27 cellular contexts compared by ENCODE assay signal in genomic region chr15:25886498-25887140, GRCh38. TPM values are rescaled to one million over a fixed set of nuclear protein-coding genes. Genes with fewer than 3 reads are reported as not detected.
A peak's percentile ranks its signal among the peaks of the same experiment; 100 is the strongest.
DNase-seq lines count a peak whose midpoint lies in the region; ATAC-seq and TF ChIP-seq lines count a peak whose summit lies in the region.
"Had no signal": no experiment of that assay in that cellular context is flagged by ENCODE, and none has a peak within 500 bp of the region (broad histone marks: within the 10 kb centered on the region; RNA-seq: fewer than 3 reads in every experiment).

No MANE protein-coding gene starts in this region.

- no peak overlapping the region for H3K4me2 ChIP-seq in mesendoderm (ENCODE audit: low read length)
- H3K4me2 ChIP-seq: hepatocyte had no signal

- no peak overlapping the region for H2AK5ac ChIP-seq in mesendoderm (ENCODE audit: low read length)

- H3K4me1 Mint-ChIP-seq in endodermal cell: peaks cover 5% of the 10 kb centered on the region
- H3K4me1 Mint-ChIP-seq: activated CD4-positive, alpha-beta T cell treated with anti-CD3 and anti-CD28 coated beads, Interleukin-2, amount 10 ng/mL, durations not matched to agents 7 days and 5 days; activated naive CD8-positive, alpha-beta T cell treated with anti-CD3 and anti-CD28 coated beads, Interleukin-2, amount 10 ng/mL, durations not matched to agents 7 days and 5 days; activated T-helper 17 cell treated with anti-CD3 and anti-CD28 coated beads, Interleukin-2, amount 50 U/mL, for 72 hours had no signal

- no peak overlapping the region for H4K8ac ChIP-seq in mesendoderm (ENCODE audit: low read depth, low read length)

- no peak for TF ChIP-seq CTCF in endodermal cell (conservative IDR thresholded peaks at IDR 0.05)
- TF ChIP-seq CTCF in upper lobe of left lung (IDR thresholded peaks at IDR 0.05): no peak

- H3K27ac ChIP-seq in endodermal cell (ENCODE audit: low read depth, low read length): no peak overlapping the region
- no peak overlapping the region for H3K27ac ChIP-seq in mesendoderm (ENCODE audit: low read depth, low read length)
- H3K27ac ChIP-seq in upper lobe of left lung: no peak overlapping the region
- H3K27ac ChIP-seq: breast epithelium, hepatocyte, SK-N-MC, uterus, WERI-Rb-1 had no signal

- H3K9me3 ChIP-seq in endodermal cell (ENCODE audit: control insufficient read depth, low read length) (peaks cover 8% of the 10 kb centered on the region), upper lobe of left lung (no peaks in the 10 kb centered on the region)
- H3K9me3 ChIP-seq: breast epithelium, uterus had no signal

- no peak overlapping the region for H3K18ac ChIP-seq in mesendoderm (ENCODE audit: low read length)

- H3K36me3 ChIP-seq in endodermal cell (ENCODE audit: control insufficient read depth, insufficient read depth, low read length) (no peaks in the 10 kb centered on the region), mesendoderm (ENCODE audit: control insufficient read depth, insufficient read depth, low read length) (no peaks in the 10 kb centered on the region), upper lobe of left lung (no peaks in the 10 kb centered on the region)
- H3K36me3 ChIP-seq: breast epithelium, uterus, WERI-Rb-1 had no signal

- TF ChIP-seq EP300 in upper lobe of left lung (IDR thresholded peaks at IDR 0.05): peak in 2 of 4 donors; percentile 8 to 75

- H3K4me3 ChIP-seq in endodermal cell (ENCODE audit: low read length) (no peak overlapping the region), mesendoderm (ENCODE audit: low read length) (no peak overlapping the region), upper lobe of left lung (no peak overlapping the region)
- H3K4me3 ChIP-seq: breast epithelium, hepatocyte, lung, SK-N-MC, uterus had no signal

- no peak overlapping the region for H3K23ac ChIP-seq in mesendoderm (ENCODE audit: low read length)

- no peaks in the 10 kb centered on the region for H3K79me2 ChIP-seq in mesendoderm (ENCODE audit: control insufficient read depth, insufficient read depth, low read length)
- H3K79me2 ChIP-seq: hepatocyte had no signal

- H3K27ac Mint-ChIP-seq in endodermal cell: no peak overlapping the region
- H3K27ac Mint-ChIP-seq: activated CD4-positive, alpha-beta T cell treated with anti-CD3 and anti-CD28 coated beads, Interleukin-2, amount 10 ng/mL, durations not matched to agents 7 days and 5 days; activated naive CD8-positive, alpha-beta T cell treated with anti-CD3 and anti-CD28 coated beads, Interleukin-2, amount 10 ng/mL, durations not matched to agents 7 days and 5 days; CD4-positive, alpha-beta T cell; dendritic cell treated with granulocyte-macrophage colony-stimulating factor and Interleukin-4, amounts not matched to agents 40 ng/mL and 50 ng/mL, for 4 days had no signal

- TF ChIP-seq POLR2A in upper lobe of left lung (IDR thresholded peaks at IDR 0.05): no peak

- ATAC-seq in upper lobe of left lung (ENCODE audit: low FRiP score in 2 of 2): peak; percentile 72
- ATAC-seq: activated T-helper 17 cell treated with anti-CD3 and anti-CD28 coated beads, Interleukin-2, amount 50 U/mL, for 72 hours had no signal

- no peak overlapping the region for H2BK15ac ChIP-seq in mesendoderm (replicated peaks; ENCODE audit: low read depth)

- H2BK120ac ChIP-seq in mesendoderm (ENCODE audit: low read depth, low read length): no peak overlapping the region

- H3K27me3 ChIP-seq in endodermal cell (ENCODE audit: control insufficient read depth, insufficient read depth, low read length, poor library complexity, severe bottlenecking): no peaks in the 10 kb centered on the region
- no peaks in the 10 kb centered on the region for H3K27me3 ChIP-seq in mesendoderm (ENCODE audit: insufficient read depth, low read length, poor library complexity)
- no peaks in the 10 kb centered on the region for H3K27me3 ChIP-seq in upper lobe of left lung
- H3K27me3 ChIP-seq: breast epithelium, uterus had no signal

- H3K4me1 ChIP-seq in endodermal cell (ENCODE audit: control insufficient read depth, insufficient read depth, low read length) (no peaks in the 10 kb centered on the region), mesendoderm (ENCODE audit: control insufficient read depth, low read depth, low read length) (no peaks in the 10 kb centered on the region), upper lobe of left lung (peaks cover 0 to 18% (median 0%) of the 10 kb centered on the region in 4 donors)
- H3K4me1 ChIP-seq: uterus had no signal

- H4K5ac ChIP-seq in mesendoderm (ENCODE audit: low read length): no peak overlapping the region

- 66 to 87% methylated on average over 2 to 6 of the region's 7 CpGs for WGBS in endodermal cell (ENCODE audit: insufficient coverage in 1 of 2, insufficient read length in 1 of 2), 2 experiments
- no CpG with 5 or more reads among the region's 7 CpGs for WGBS in mesendoderm (ENCODE audit: extremely low coverage, insufficient coverage, low lambda C conversion rate)
- 42 to 46% methylated on average over 7 of the region's 7 CpGs for WGBS in upper lobe of left lung, 2 donors

- no peak overlapping the region for H2BK5ac ChIP-seq in mesendoderm (ENCODE audit: low read length)

- no peaks in the 10 kb centered on the region for H3K36me3 Mint-ChIP-seq in endodermal cell (ENCODE audit: low read depth)

- H3K4ac ChIP-seq in mesendoderm (ENCODE audit: low read depth, low read length): no peak overlapping the region

- no peak overlapping the region for H3K9ac ChIP-seq in endodermal cell (ENCODE audit: extremely low read depth, low read length, poor library complexity, severe bottlenecking)
- no peak overlapping the region for H3K9ac ChIP-seq in mesendoderm (ENCODE audit: low read length)

- no peaks in the 10 kb centered on the region for H3K9me3 Mint-ChIP-seq in endodermal cell
- H3K9me3 Mint-ChIP-seq: activated CD4-positive, alpha-beta T cell treated with anti-CD3 and anti-CD28 coated beads, Interleukin-2, amount 10 ng/mL, durations not matched to agents 7 days and 5 days; activated naive CD8-positive, alpha-beta T cell treated with anti-CD3 and anti-CD28 coated beads, Interleukin-2, amount 10 ng/mL, durations not matched to agents 7 days and 5 days; activated T-helper 17 cell treated with anti-CD3 and anti-CD28 coated beads, Interleukin-2, amount 50 U/mL, for 72 hours; CD4-positive, alpha-beta T cell; dendritic cell treated with granulocyte-macrophage colony-stimulating factor and Interleukin-4, amounts not matched to agents 40 ng/mL and 50 ng/mL, for 4 days had no signal

- peak; percentile 29 for DNase-seq in UCSD-AML1 (lab: John Stamatoyannopoulos, UW; ENCODE audit: unreplicated experiment)
- peak; percentile 53 for DNase-seq in endodermal cell
- DNase-seq in mesendoderm: peak; percentile 53
- peak in 1 of 2 donors; percentile 55 for DNase-seq in upper lobe of left lung
- no peak for DNase-seq in NCI-H1092 treated with DMSO at 0.1 percent for 48 hours (lab: John Stamatoyannopoulos, UW)
- no peak for DNase-seq in HT-29 (ENCODE audit: low spot score)
- DNase-seq in activated naive CD4-positive, alpha-beta T cell (lab: John Stamatoyannopoulos, UW): no peak
- DNase-seq: activated CD4-positive, alpha-beta T cell treated with anti-CD3 and anti-CD28 coated beads, Interleukin-2, amount 10 ng/mL, durations not matched to agents 7 days and 5 days; activated naive CD8-positive, alpha-beta T cell treated with anti-CD3 and anti-CD28 coated beads, Interleukin-2, amount 10 ng/mL, durations not matched to agents 7 days and 5 days; CD4-positive, alpha-beta T cell; DMS153; foreskin fibroblast; KG1; NCI-H1694 treated with DMSO at 0.1 percent for 48 hours; NCI-H69; nucleus accumbens; stimulated activated CD4-positive, alpha-beta T cell treated with anti-CD3 and anti-CD28 coated beads, Interleukin-15, amount 100 ng/mL, for 24 hours; stimulated activated CD8-positive, alpha-beta memory T cell treated with anti-CD3 and anti-CD28 coated beads, Interleukin-4, amount 100 ng/mL, for 48 hours; T-helper 2 cell; uterus; WERI-Rb-1 had no signal

- H3K4me3 Mint-ChIP-seq in endodermal cell: no peak overlapping the region
- H3K4me3 Mint-ChIP-seq: activated CD4-positive, alpha-beta T cell treated with anti-CD3 and anti-CD28 coated beads, Interleukin-2, amount 10 ng/mL, durations not matched to agents 7 days and 5 days; activated naive CD8-positive, alpha-beta T cell treated with anti-CD3 and anti-CD28 coated beads, Interleukin-2, amount 10 ng/mL, durations not matched to agents 7 days and 5 days; activated T-helper 17 cell treated with anti-CD3 and anti-CD28 coated beads, Interleukin-2, amount 50 U/mL, for 72 hours; CD4-positive, alpha-beta T cell; dendritic cell treated with granulocyte-macrophage colony-stimulating factor and Interleukin-4, amounts not matched to agents 40 ng/mL and 50 ng/mL, for 4 days had no signal

- H3K56ac ChIP-seq in mesendoderm (ENCODE audit: low read length): no peak overlapping the region

- no peaks in the 10 kb centered on the region for H3K27me3 Mint-ChIP-seq in endodermal cell (ENCODE audit: insufficient read depth)
- H3K27me3 Mint-ChIP-seq: activated T-helper 17 cell treated with anti-CD3 and anti-CD28 coated beads, Interleukin-2, amount 50 U/mL, for 72 hours; CD4-positive, alpha-beta T cell had no signal

- no peaks in the 10 kb centered on the region for H3K79me1 ChIP-seq in mesendoderm (ENCODE audit: low read length)

RNA-seq across cellular contexts. Expression of gene ATP10A, which starts 23.5 kb away (rescaled TPM):
- total RNA-seq in endodermal cell (1 to 10 TPM in 1 of 2 donors, under 1 TPM in 1; 0.04 to 1.2 TPM), upper lobe of left lung (10 to 100 TPM; 17.8 to 62.4 (median 32.3) TPM)
- 0.43 TPM for polyA plus RNA-seq in endodermal cell (2013, experiment 1 of 2)
- polyA plus RNA-seq in endodermal cell (2013, experiment 2 of 2): 0.37 TPM
- polyA plus RNA-seq in mesendoderm (2013, experiment 1 of 2): 0.37 TPM
- polyA plus RNA-seq in mesendoderm (2013, experiment 2 of 2): 0.50 TPM
- not detected in 2 replicates for total RNA-seq in HT-29 (2014; rRNA removed; shearing (Covaris generic))

Comparison
In these comparisons a context has a peak if more than half of its experiments do, and no peak if none do; other contexts are left out.
1. DNase-seq: peak in UCSD-AML1 (single experiment), endodermal cell (single experiment) and mesendoderm (single experiment); none in NCI-H1092 treated with DMSO at 0.1 percent for 48 hours (single experiment), HT-29 (single experiment) and activated naive CD4-positive, alpha-beta T cell (0 of 4).
2. RNA of gene ATP10A, which starts 23.5 kb away (total RNA-seq): 17.8 to 62.4 TPM in upper lobe of left lung; 0.04 to 1.2 TPM in endodermal cell and not detected in HT-29; every median in the first group is over 4 times any median in the second.